In the genomic region with DNA sequence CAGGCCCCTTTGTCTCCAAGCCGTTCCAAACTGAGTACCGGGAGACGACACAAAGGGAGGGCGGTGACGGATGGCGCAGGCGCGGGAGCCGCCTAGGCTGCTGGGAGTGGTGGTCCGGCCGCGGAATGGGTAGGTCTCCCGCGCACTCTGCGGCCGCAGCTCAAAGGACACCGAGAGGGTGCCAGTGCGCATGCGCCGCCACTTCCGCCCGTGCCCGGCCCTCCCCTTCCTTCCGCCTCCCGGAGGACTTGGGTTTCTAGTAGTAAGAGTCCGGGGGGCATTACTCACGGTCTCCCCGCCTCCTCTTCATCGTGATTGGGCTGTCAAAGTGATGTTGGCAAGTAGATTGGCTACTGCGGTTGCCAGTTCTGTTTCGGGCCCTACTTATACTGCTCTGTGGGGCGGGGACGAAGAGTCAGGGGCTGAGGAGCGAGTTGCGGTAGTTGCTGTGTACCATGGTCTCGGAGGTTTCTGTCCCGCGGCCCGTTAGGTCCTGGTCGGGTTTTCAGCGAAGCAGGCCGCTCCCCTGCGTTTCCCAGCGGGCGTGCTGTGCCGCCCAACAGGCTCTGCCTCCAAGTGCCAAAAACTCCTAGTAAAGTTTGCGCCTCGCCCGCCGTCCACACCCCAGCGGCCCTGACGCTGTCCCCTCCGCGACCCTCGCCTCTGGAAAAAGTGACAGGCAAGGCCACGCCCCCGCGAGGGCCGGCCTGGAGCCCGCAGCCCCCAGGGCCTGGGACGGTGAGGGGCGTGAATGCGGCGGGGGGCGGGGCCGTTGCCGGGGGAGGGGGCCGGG, we compare ENCODE assay signal across 1 cellular context.
TF ChIP-seq lines count a peak whose summit lies in the region.

No MANE protein-coding gene starts in this region.

TF ChIP-seq in K562, 482 proteins besides CTCF, POLR2A, EP300 and RAD21 (continued from another document and continues in another):
- TF ChIP-seq NFYB (IDR thresholded peaks at IDR 0.05; ENCODE audit: extremely low read depth, insufficient read length), result peak; percentile 96
- 0 out of 2 replicates have a peak, but pooled peaks have one; percentile 14 for TF ChIP-seq L3MBTL2 (IDR thresholded peaks at IDR 0.05)
- TF ChIP-seq CREM (IDR thresholded peaks at IDR 0.05; ENCODE audit: low read depth), result peak; percentile 45; the same call in 1 of the 2 replicates
- no peak for TF ChIP-seq RAD51 (IDR thresholded peaks at IDR 0.05; ENCODE audit: borderline replicate concordance, low read depth)
- TF ChIP-seq, protein P1, sequence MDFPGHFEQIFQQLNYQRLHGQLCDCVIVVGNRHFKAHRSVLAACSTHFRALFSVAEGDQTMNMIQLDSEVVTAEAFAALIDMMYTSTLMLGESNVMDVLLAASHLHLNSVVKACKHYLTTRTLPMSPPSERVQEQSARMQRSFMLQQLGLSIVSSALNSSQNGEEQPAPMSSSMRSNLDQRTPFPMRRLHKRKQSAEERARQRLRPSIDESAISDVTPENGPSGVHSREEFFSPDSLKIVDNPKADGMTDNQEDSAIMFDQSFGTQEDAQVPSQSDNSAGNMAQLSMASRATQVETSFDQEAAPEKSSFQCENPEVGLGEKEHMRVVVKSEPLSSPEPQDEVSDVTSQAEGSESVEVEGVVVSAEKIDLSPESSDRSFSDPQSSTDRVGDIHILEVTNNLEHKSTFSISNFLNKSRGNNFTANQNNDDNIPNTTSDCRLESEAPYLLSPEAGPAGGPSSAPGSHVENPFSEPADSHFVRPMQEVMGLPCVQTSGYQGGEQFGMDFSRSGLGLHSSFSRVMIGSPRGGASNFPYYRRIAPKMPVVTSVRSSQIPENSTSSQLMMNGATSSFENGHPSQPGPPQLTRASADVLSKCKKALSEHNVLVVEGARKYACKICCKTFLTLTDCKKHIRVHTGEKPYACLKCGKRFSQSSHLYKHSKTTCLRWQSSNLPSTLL (IDR thresholded peaks at IDR 0.05), result no peak
- TF ChIP-seq, protein P2, sequence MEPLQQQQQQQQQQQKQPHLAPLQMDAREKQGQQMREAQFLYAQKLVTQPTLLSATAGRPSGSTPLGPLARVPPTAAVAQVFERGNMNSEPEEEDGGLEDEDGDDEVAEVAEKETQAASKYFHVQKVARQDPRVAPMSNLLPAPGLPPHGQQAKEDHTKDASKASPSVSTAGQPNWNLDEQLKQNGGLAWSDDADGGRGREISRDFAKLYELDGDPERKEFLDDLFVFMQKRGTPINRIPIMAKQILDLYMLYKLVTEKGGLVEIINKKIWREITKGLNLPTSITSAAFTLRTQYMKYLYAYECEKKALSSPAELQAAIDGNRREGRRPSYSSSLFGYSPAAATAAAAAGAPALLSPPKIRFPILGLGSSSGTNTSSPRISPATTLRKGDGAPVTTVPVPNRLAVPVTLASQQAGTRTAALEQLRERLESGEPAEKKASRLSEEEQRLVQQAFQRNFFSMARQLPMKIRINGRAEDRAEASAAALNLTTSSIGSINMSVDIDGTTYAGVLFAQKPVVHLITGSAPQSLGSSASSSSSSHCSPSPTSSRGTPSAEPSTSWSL (CRISPR knock-in tag; IDR thresholded peaks at IDR 0.05; ENCODE audit: borderline replicate concordance), result no peak
- TF ChIP-seq SMARCA5 (IDR thresholded peaks at IDR 0.05), result no peak
- peak; percentile 96 for TF ChIP-seq POLR2G (IDR thresholded peaks at IDR 0.05; ENCODE audit: low read depth, low read length)
- TF ChIP-seq HDGF (IDR thresholded peaks at IDR 0.05), result no peak
- no peak for TF ChIP-seq CBX8 (IDR thresholded peaks at IDR 0.05; ENCODE audit: borderline replicate concordance, extremely low read depth, low read depth, low read length, poor library complexity, severe bottlenecking)
- peak; percentile 78 for TF ChIP-seq CHD2 (IDR thresholded peaks at IDR 0.05; ENCODE audit: low read depth, low read length)
- TF ChIP-seq HDAC1 (IDR thresholded peaks at IDR 0.05), result peak in 1 of 2 experiments; percentile 66; a peak in 2 of 4 replicates
- TF ChIP-seq GATAD2B (IDR thresholded peaks at IDR 0.05; ENCODE audit: borderline replicate concordance), result no peak
- TF ChIP-seq EWSR1 (IDR thresholded peaks at IDR 0.05; ENCODE audit: borderline replicate concordance, low read depth, partially characterized antibody), result no peak
- TF ChIP-seq SOX6 (IDR thresholded peaks at IDR 0.05), result no peak; the same call in 1 of the 2 replicates
- TF ChIP-seq TAF9B (IDR thresholded peaks at IDR 0.05; ENCODE audit: partially characterized antibody), result no peak
- TF ChIP-seq ARID2 (IDR thresholded peaks at IDR 0.05), result no peak
- TF ChIP-seq ZNF146 (CRISPR knock-in tag; IDR thresholded peaks at IDR 0.05; ENCODE audit: unreplicated experiment), result no peak
- TF ChIP-seq BMI1 (IDR thresholded peaks at IDR 0.05; ENCODE audit: low read length), result no peak
- TF ChIP-seq TRIM28 (IDR thresholded peaks at IDR 0.05), result no peak
- TF ChIP-seq ZNF184 (CRISPR knock-in tag; IDR thresholded peaks at IDR 0.05), result no peak
- TF ChIP-seq, protein P3, sequence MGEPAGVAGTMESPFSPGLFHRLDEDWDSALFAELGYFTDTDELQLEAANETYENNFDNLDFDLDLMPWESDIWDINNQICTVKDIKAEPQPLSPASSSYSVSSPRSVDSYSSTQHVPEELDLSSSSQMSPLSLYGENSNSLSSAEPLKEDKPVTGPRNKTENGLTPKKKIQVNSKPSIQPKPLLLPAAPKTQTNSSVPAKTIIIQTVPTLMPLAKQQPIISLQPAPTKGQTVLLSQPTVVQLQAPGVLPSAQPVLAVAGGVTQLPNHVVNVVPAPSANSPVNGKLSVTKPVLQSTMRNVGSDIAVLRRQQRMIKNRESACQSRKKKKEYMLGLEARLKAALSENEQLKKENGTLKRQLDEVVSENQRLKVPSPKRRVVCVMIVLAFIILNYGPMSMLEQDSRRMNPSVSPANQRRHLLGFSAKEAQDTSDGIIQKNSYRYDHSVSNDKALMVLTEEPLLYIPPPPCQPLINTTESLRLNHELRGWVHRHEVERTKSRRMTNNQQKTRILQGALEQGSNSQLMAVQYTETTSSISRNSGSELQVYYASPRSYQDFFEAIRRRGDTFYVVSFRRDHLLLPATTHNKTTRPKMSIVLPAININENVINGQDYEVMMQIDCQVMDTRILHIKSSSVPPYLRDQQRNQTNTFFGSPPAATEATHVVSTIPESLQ (CRISPR knock-in tag; IDR thresholded peaks at IDR 0.05), result 0 out of 2 replicates have a peak, but pooled peaks have one; percentile 32
- TF ChIP-seq, protein P4, sequence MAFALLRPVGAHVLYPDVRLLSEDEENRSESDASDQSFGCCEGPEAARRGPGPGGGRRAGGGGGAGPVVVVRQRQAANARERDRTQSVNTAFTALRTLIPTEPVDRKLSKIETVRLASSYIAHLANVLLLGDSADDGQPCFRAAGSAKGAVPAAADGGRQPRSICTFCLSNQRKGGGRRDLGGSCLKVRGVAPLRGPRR (CRISPR knock-in tag; IDR thresholded peaks at IDR 0.05), result no peak
- TF ChIP-seq ETV5 (CRISPR knock-in tag; IDR thresholded peaks at IDR 0.05; ENCODE audit: low read depth), result peak; percentile 60; the same call in 1 of the 2 replicates
- no peak for TF ChIP-seq PHB (CRISPR knock-in tag; IDR thresholded peaks at IDR 0.05)
- TF ChIP-seq ZNF134 (CRISPR knock-in tag; conservative IDR thresholded peaks at IDR 0.05), result no peak
- peak; percentile 36 for TF ChIP-seq SAP30 (IDR thresholded peaks at IDR 0.05; ENCODE audit: borderline replicate concordance, insufficient read depth, low read depth, low read length, poor library complexity, severe bottlenecking)
- TF ChIP-seq ZBTB7A (IDR thresholded peaks at IDR 0.05; ENCODE audit: borderline replicate concordance, control insufficient read depth, low read depth, low read length), result peak; percentile 95
- TF ChIP-seq KDM5B (IDR thresholded peaks at IDR 0.05; ENCODE audit: insufficient replicate concordance, low read depth, low read length), result peak; percentile 98
- no peak for TF ChIP-seq SMAD2 (IDR thresholded peaks at IDR 0.05; ENCODE audit: low read depth, low read length)
- TF ChIP-seq BCL6 (CRISPR knock-in tag; IDR thresholded peaks at IDR 0.05), result no peak
- TF ChIP-seq, protein P5, sequence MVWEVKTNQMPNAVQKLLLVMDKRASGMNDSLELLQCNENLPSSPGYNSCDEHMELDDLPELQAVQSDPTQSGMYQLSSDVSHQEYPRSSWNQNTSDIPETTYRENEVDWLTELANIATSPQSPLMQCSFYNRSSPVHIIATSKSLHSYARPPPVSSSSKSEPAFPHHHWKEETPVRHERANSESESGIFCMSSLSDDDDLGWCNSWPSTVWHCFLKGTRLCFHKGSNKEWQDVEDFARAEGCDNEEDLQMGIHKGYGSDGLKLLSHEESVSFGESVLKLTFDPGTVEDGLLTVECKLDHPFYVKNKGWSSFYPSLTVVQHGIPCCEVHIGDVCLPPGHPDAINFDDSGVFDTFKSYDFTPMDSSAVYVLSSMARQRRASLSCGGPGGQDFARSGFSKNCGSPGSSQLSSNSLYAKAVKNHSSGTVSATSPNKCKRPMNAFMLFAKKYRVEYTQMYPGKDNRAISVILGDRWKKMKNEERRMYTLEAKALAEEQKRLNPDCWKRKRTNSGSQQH (CRISPR knock-in tag; IDR thresholded peaks at IDR 0.05), result no peak
- peak; percentile 36; the same call in 1 of the 2 replicates for TF ChIP-seq NBN (IDR thresholded peaks at IDR 0.05; ENCODE audit: low read depth)
- TF ChIP-seq PRPF4 (IDR thresholded peaks at IDR 0.05; ENCODE audit: insufficient read depth, low read depth, low read length, poor library complexity, severe bottlenecking), result peak; percentile 60
- TF ChIP-seq NFE2 (IDR thresholded peaks at IDR 0.05; ENCODE audit: low read depth), result no peak
- peak; percentile 85 for TF ChIP-seq SP1 (CRISPR knock-in tag; IDR thresholded peaks at IDR 0.05)
- TF ChIP-seq, protein P6, sequence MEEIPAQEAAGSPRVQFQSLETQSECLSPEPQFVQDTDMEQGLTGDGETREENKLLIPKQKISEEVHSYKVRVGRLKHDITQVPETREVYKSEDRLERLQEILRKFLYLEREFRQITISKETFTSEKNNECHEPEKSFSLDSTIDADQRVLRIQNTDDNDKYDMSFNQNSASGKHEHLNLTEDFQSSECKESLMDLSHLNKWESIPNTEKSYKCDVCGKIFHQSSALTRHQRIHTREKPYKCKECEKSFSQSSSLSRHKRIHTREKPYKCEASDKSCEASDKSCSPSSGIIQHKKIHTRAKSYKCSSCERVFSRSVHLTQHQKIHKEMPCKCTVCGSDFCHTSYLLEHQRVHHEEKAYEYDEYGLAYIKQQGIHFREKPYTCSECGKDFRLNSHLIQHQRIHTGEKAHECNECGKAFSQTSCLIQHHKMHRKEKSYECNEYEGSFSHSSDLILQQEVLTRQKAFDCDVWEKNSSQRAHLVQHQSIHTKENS (CRISPR knock-in tag; IDR thresholded peaks at IDR 0.05), result no peak
- TF ChIP-seq, protein P7, sequence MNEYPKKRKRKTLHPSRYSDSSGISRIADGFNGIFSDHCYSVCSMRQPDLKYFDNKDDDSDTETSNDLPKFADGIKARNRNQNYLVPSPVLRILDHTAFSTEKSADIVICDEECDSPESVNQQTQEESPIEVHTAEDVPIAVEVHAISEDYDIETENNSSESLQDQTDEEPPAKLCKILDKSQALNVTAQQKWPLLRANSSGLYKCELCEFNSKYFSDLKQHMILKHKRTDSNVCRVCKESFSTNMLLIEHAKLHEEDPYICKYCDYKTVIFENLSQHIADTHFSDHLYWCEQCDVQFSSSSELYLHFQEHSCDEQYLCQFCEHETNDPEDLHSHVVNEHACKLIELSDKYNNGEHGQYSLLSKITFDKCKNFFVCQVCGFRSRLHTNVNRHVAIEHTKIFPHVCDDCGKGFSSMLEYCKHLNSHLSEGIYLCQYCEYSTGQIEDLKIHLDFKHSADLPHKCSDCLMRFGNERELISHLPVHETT (CRISPR knock-in tag; conservative IDR thresholded peaks at IDR 0.05 in 1 of 2, IDR thresholded peaks at IDR 0.05 in 1 of 2), result no peak
- TF ChIP-seq ZNF696 (CRISPR knock-in tag; conservative IDR thresholded peaks at IDR 0.05), result no peak
- TF ChIP-seq ZNF384 (IDR thresholded peaks at IDR 0.05; ENCODE audit: low read depth, low read length), result no peak
- no peak for TF ChIP-seq RBM34 (IDR thresholded peaks at IDR 0.05; ENCODE audit: borderline replicate concordance, insufficient read depth, low read length)
- TF ChIP-seq POLR2AphosphoS2 (IDR thresholded peaks at IDR 0.05; ENCODE audit: low read length), result peak; percentile 80; the same call in 1 of the 2 replicates
- TF ChIP-seq ZNF699 (CRISPR knock-in tag; IDR thresholded peaks at IDR 0.05; ENCODE audit: insufficient replicate concordance), result no peak
- TF ChIP-seq FOXJ2 (tag; IDR thresholded peaks at IDR 0.05), result no peak
- TF ChIP-seq EHMT2 (IDR thresholded peaks at IDR 0.05), result no peak
- TF ChIP-seq, protein P8, sequence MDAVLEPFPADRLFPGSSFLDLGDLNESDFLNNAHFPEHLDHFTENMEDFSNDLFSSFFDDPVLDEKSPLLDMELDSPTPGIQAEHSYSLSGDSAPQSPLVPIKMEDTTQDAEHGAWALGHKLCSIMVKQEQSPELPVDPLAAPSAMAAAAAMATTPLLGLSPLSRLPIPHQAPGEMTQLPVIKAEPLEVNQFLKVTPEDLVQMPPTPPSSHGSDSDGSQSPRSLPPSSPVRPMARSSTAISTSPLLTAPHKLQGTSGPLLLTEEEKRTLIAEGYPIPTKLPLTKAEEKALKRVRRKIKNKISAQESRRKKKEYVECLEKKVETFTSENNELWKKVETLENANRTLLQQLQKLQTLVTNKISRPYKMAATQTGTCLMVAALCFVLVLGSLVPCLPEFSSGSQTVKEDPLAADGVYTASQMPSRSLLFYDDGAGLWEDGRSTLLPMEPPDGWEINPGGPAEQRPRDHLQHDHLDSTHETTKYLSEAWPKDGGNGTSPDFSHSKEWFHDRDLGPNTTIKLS (IDR thresholded peaks at IDR 0.05; ENCODE audit: borderline replicate concordance, low read depth), result peak; percentile 64; the same call in 1 of the 2 replicates
- peak; percentile 71 for TF ChIP-seq NELFE (IDR thresholded peaks at IDR 0.05; ENCODE audit: insufficient read depth, insufficient read length)
- no peak for TF ChIP-seq ZNF347 (CRISPR knock-in tag; IDR thresholded peaks at IDR 0.05; ENCODE audit: low read depth)
